Comparison of ENCODE assay signal across 1 cellular context in the genomic region with DNA sequence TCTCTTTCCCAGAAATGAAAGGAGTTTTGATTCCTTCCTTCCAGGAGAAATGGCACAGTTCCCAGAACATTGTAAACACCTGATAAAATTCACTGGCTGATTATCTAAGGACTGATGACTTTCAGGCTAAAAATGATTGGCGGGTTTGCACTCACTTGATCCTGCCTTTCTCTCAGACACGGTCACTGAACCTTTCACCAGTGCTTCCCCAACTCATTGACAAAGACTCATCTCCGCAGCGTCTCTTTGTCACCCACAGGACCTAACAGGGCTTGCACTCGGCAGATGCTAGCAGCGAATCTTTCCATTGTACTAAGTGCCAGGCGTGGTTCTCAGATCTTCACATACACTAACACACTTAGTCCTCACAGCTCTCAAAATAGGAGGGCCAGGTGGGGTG.
TF ChIP-seq lines count a peak whose summit lies in the region.

No MANE protein-coding gene starts in this region.

TF ChIP-seq in H1, 55 proteins besides CTCF, POLR2A, EP300 and RAD21:
- no peak for TF ChIP-seq RFX5 (IDR thresholded peaks at IDR 0.05; ENCODE audit: borderline replicate concordance, low read depth, low read length)
- TF ChIP-seq CHD2 (IDR thresholded peaks at IDR 0.05; ENCODE audit: low read length), result no peak
- no peak for TF ChIP-seq NRF1 (IDR thresholded peaks at IDR 0.05; ENCODE audit: low read depth, low read length)
- TF ChIP-seq ZNF274 (IDR thresholded peaks at IDR 0.05; ENCODE audit: borderline replicate concordance, extremely low read depth, low read length), result no peak
- TF ChIP-seq FOSL1 (IDR thresholded peaks at IDR 0.05; ENCODE audit: insufficient read depth, low read depth, low read length), result no peak
- no peak for TF ChIP-seq GABPA (IDR thresholded peaks at IDR 0.05; ENCODE audit: borderline replicate concordance, insufficient read depth, low read length)
- TF ChIP-seq GTF2F1 (IDR thresholded peaks at IDR 0.05; ENCODE audit: borderline replicate concordance, low read depth, low read length), result no peak
- no peak for TF ChIP-seq POLR2AphosphoS5 (IDR thresholded peaks at IDR 0.05; ENCODE audit: low read depth, low read length)
- TF ChIP-seq TBP (IDR thresholded peaks at IDR 0.05; ENCODE audit: low read depth, low read length), result no peak
- no peak for TF ChIP-seq HDAC2 (IDR thresholded peaks at IDR 0.05; ENCODE audit: borderline replicate concordance in 1 of 2, low read depth in 2 of 2, low read length in 2 of 2)
- TF ChIP-seq SIN3A (conservative IDR thresholded peaks at IDR 0.05 in 1 of 2, IDR thresholded peaks at IDR 0.05 in 1 of 2; ENCODE audit: low read depth in 1 of 2, low read length in 2 of 2), result no peak
- TF ChIP-seq ATF3 (IDR thresholded peaks at IDR 0.05; ENCODE audit: insufficient read depth, low read depth, low read length), result no peak
- no peak for TF ChIP-seq TAF7 (optimal IDR thresholded peaks at IDR 0.05; ENCODE audit: borderline replicate concordance, low read depth, low read length)
- no peak for TF ChIP-seq CBX5 (IDR thresholded peaks at IDR 0.05; ENCODE audit: low read depth, low read length)
- no peak for TF ChIP-seq CTBP2 (IDR thresholded peaks at IDR 0.05; ENCODE audit: borderline replicate concordance, insufficient read depth, insufficient read length, low read length)
- no peak for TF ChIP-seq E2F6 (IDR thresholded peaks at IDR 0.05)
- TF ChIP-seq SAP30 (IDR thresholded peaks at IDR 0.05; ENCODE audit: insufficient read depth, insufficient replicate concordance, low read length), result no peak
- TF ChIP-seq, protein P1, sequence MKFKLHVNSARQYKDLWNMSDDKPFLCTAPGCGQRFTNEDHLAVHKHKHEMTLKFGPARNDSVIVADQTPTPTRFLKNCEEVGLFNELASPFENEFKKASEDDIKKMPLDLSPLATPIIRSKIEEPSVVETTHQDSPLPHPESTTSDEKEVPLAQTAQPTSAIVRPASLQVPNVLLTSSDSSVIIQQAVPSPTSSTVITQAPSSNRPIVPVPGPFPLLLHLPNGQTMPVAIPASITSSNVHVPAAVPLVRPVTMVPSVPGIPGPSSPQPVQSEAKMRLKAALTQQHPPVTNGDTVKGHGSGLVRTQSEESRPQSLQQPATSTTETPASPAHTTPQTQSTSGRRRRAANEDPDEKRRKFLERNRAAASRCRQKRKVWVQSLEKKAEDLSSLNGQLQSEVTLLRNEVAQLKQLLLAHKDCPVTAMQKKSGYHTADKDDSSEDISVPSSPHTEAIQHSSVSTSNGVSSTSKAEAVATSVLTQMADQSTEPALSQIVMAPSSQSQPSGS (IDR thresholded peaks at IDR 0.05; ENCODE audit: low read length), result no peak
- TF ChIP-seq RBBP5 (IDR thresholded peaks at IDR 0.05; ENCODE audit: borderline replicate concordance, low read depth, low read length), result no peak
- no peak for TF ChIP-seq SP4 (IDR thresholded peaks at IDR 0.05; ENCODE audit: low read length)
